ENCODE assay signal across 8 cellular contexts in genomic region chrX:107119281-107119680, GRCh38. TPM values are rescaled to one million over a fixed set of nuclear protein-coding genes. Genes with fewer than 3 reads are reported as not detected.
DNase-seq lines count a peak whose midpoint lies in the region; ATAC-seq and TF ChIP-seq lines count a peak whose summit lies in the region.

No MANE protein-coding gene starts in this region.

- H3K9me3 ChIP-seq in ascending aorta, result no peaks in the 10 kb centered on the region
- H3K9me3 ChIP-seq in mucosa of rectum (ENCODE audit: control insufficient read depth in 2 of 2, low read length in 2 of 2), result no peaks in the 10 kb centered on the region

- peaks cover 3 to 9% of the 10 kb centered on the region in 2 donors for H3K36me3 ChIP-seq in ascending aorta
- H3K36me3 ChIP-seq in mucosa of rectum (ENCODE audit: control insufficient read depth in 2 of 2, insufficient read depth in 2 of 2, low read length in 2 of 2), result peaks cover 11 to 16% of the 10 kb centered on the region in 2 donors

- no peaks in the 10 kb centered on the region for H3K9me3 Mint-ChIP-seq in stimulated activated naive CD8-positive, alpha-beta T cell treated with anti-CD3 and anti-CD28 coated beads, Interleukin-15, Interleukin-2, amounts not matched to agents 100 ng/mL and 50 ng/mL, for 24 hours

- no peak for DNase-seq in stimulated activated naive CD8-positive, alpha-beta T cell treated with anti-CD3 and anti-CD28 coated beads, Interleukin-15, Interleukin-2, amounts not matched to agents 100 U/mL and 50 U/mL, for 24 hours
- DNase-seq in ascending aorta (ENCODE audit: low spot score in 2 of 2) (no peak), SKM-1 treated with dmso at 0.1 percent for 144 hours (lab: John Stamatoyannopoulos, UW; ENCODE audit: unreplicated experiment) (no peak), NCI-H1417 (lab: John Stamatoyannopoulos, UW) (no peak)

- H3K27ac Mint-ChIP-seq in stimulated activated naive CD8-positive, alpha-beta T cell treated with anti-CD3 and anti-CD28 coated beads, Interleukin-15, Interleukin-2, amounts not matched to agents 100 ng/mL and 50 ng/mL, for 24 hours, result peak overlapping the region; percentile 99

- no peaks in the 10 kb centered on the region for H3K4me1 ChIP-seq in ascending aorta
- peaks cover 0 to 5% of the 10 kb centered on the region in 2 donors for H3K4me1 ChIP-seq in mucosa of rectum (ENCODE audit: control insufficient read depth in 2 of 2, insufficient read depth in 2 of 2, low read length in 2 of 2)

- no peaks in the 10 kb centered on the region for H3K27me3 ChIP-seq in ascending aorta
- H3K27me3 ChIP-seq in mucosa of rectum (ENCODE audit: control insufficient read depth in 2 of 2, insufficient read depth in 2 of 2, low read length in 2 of 2), result no peaks in the 10 kb centered on the region

- no peak for ATAC-seq in stimulated activated naive CD8-positive, alpha-beta T cell treated with anti-CD3 and anti-CD28 coated beads, Interleukin-15, Interleukin-2, amounts not matched to agents 100 U/mL and 50 U/mL, for 24 hours
- ATAC-seq in HG02938 (IDR thresholded peaks at IDR 0.05; ENCODE audit: unreplicated experiment) (no peak), GM19467 (IDR thresholded peaks at IDR 0.05; ENCODE audit: unreplicated experiment) (no peak)

- H3K4me3 ChIP-seq in ascending aorta (peak overlapping the region; percentile 60 to 66), mucosa of rectum (ENCODE audit: low read length in 2 of 2) (peak overlapping the region; percentile 75 to 81)

- H3K4me3 Mint-ChIP-seq in stimulated activated naive CD8-positive, alpha-beta T cell treated with anti-CD3 and anti-CD28 coated beads, Interleukin-15, Interleukin-2, amounts not matched to agents 100 ng/mL and 50 ng/mL, for 24 hours, result peak overlapping the region; percentile 98

- no peak for TF ChIP-seq CTCF in ascending aorta (IDR thresholded peaks at IDR 0.05)

- H3K27ac ChIP-seq in ascending aorta (no peak overlapping the region), mucosa of rectum (ENCODE audit: low read depth in 2 of 2, low read length in 2 of 2) (no peak overlapping the region)

- H3K36me3 Mint-ChIP-seq in stimulated activated naive CD8-positive, alpha-beta T cell treated with anti-CD3 and anti-CD28 coated beads, Interleukin-15, Interleukin-2, amounts not matched to agents 100 ng/mL and 50 ng/mL, for 24 hours (ENCODE audit: low read depth), result peaks cover 23% of the 10 kb centered on the region

- H3K4me1 Mint-ChIP-seq in stimulated activated naive CD8-positive, alpha-beta T cell treated with anti-CD3 and anti-CD28 coated beads, Interleukin-15, Interleukin-2, amounts not matched to agents 100 ng/mL and 50 ng/mL, for 24 hours (ENCODE audit: low read depth), result peaks cover 21% of the 10 kb centered on the region

- no peaks in the 10 kb centered on the region for H3K27me3 Mint-ChIP-seq in stimulated activated naive CD8-positive, alpha-beta T cell treated with anti-CD3 and anti-CD28 coated beads, Interleukin-15, Interleukin-2, amounts not matched to agents 100 ng/mL and 50 ng/mL, for 24 hours

- intact Hi-C loops in ascending aorta (cut with DNase I), result loop anchor here (5.0 to 10.0 kb wide), 2 partner anchors 114 to 973 kb away; partner anchors contain the start of genes ATG4A, MORC4 and PSMD10

- no peak overlapping the region for H3K9ac ChIP-seq in mucosa of rectum (ENCODE audit: low read depth in 1 of 2, low read length in 2 of 2)

RNA-seq across cellular contexts. Expression of gene RBM41, which starts 0.7 kb away (rescaled TPM):
- 4.6 TPM for total RNA-seq in ascending aorta
